Comparison of ENCODE assay signal across 18 cellular contexts in the genomic region with DNA sequence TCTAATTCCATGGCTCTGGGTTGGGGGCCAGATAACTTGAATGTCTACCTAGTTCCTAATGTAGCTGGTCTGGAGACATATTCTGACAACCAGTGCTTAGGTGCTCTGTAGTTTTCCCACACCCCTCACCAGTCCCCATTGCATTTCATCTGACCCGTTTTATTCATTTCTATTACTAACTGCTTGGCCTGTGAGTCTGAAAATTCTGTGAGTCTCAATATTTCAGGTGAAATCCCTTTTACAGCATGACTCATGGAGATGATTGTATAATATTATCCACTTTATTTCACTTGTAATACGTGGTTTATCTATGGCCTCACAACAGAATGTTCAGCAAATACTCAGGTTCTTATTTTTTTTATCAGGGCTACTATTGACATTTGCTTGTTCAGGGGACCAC.
DNase-seq lines count a peak whose midpoint lies in the region; ATAC-seq and TF ChIP-seq lines count a peak whose summit lies in the region.
"Had no signal": no experiment of that assay in that cellular context is flagged by ENCODE, and none has a peak within 500 bp of the region (broad histone marks: within the 10 kb centered on the region; RNA-seq: fewer than 3 reads in every experiment).

No MANE protein-coding gene starts in this region.

- H3K14ac ChIP-seq in IMR-90 (replicated peaks; ENCODE audit: low read depth, low read length): no peak overlapping the region

- H3K9me3 Mint-ChIP-seq in activated T-helper 17 cell treated with anti-CD3 and anti-CD28 coated beads, Interleukin-2, amount 50 U/mL, for 72 hours: peaks cover 3% of the 10 kb centered on the region
- peaks cover 1% of the 10 kb centered on the region for H3K9me3 Mint-ChIP-seq in Caco-2 (ENCODE audit: unreplicated experiment)
- H3K9me3 Mint-ChIP-seq: effector memory CD8-positive, alpha-beta T cell; stimulated activated memory B cell treated with anti-CD40 and anti-IgM and Interleukin-4, amounts not matched to agents 10 μg/mL and 1 μg/mL and 100 μg/mL, for 72 hours; T-helper 1 cell treated with Interleukin-12 subunit alpha and Interleukin-12 subunit beta and Interleukin-4 antibody, amounts not matched to agents 30 μg/mL and 1 μg/mL, for 36 hours had no signal

- BruUV-seq in IMR-90 (replicated peaks; lab: Mats Ljungman, UMichigan) (no TSS peak), Caco-2 (replicated peaks; lab: Mats Ljungman, UMichigan) (no TSS peak)

- no peak overlapping the region for H3K27ac ChIP-seq in IMR-90 (ENCODE audit: insufficient read depth, low read length)
- H3K27ac ChIP-seq in foreskin keratinocyte: peak overlapping the region; percentile 96
- H3K27ac ChIP-seq: WERI-Rb-1 had no signal

- no peak overlapping the region for H2AK9ac ChIP-seq in IMR-90 (replicated peaks; ENCODE audit: low read depth, low read length, poor library complexity)

- no peaks in the 10 kb centered on the region for H3K27me3 Mint-ChIP-seq in activated T-helper 17 cell treated with anti-CD3 and anti-CD28 coated beads, Interleukin-2, amount 50 U/mL, for 72 hours
- H3K27me3 Mint-ChIP-seq in Caco-2 (ENCODE audit: insufficient read depth, unreplicated experiment): no peaks in the 10 kb centered on the region
- H3K27me3 Mint-ChIP-seq: IgD-negative memory B cell; stimulated activated memory B cell treated with anti-CD40 and anti-IgM and Interleukin-4, amounts not matched to agents 10 μg/mL and 1 μg/mL and 100 μg/mL, for 72 hours had no signal

- H3K36me3 ChIP-seq in IMR-90 (ENCODE audit: control insufficient read depth, insufficient read depth, low read length) (no peaks in the 10 kb centered on the region), Caco-2 (ENCODE audit: control insufficient read depth, insufficient read depth, low read length) (no peaks in the 10 kb centered on the region)
- H3K36me3 ChIP-seq: WERI-Rb-1 had no signal

- no peaks in the 10 kb centered on the region for H3K79me1 ChIP-seq in IMR-90 (ENCODE audit: low read depth in 1 of 2, low read length in 2 of 2)

- POLR2A ChIA-PET in IMR-90 (lab: Charles Lee; ENCODE audit: unreplicated experiment) (no interaction called here), Caco-2 (lab: Charles Lee) (no interaction called here)

- no peak overlapping the region for H3K4me2 ChIP-seq in IMR-90 (ENCODE audit: low read depth, low read length)

- H3K27ac Mint-ChIP-seq in activated T-helper 17 cell treated with anti-CD3 and anti-CD28 coated beads, Interleukin-2, amount 50 U/mL, for 72 hours: no peak overlapping the region
- no peak overlapping the region for H3K27ac Mint-ChIP-seq in Caco-2 (ENCODE audit: unreplicated experiment)
- H3K27ac Mint-ChIP-seq: effector memory CD8-positive, alpha-beta T cell; IgD-negative memory B cell; stimulated activated memory B cell treated with anti-CD40 and anti-IgM and Interleukin-4, amounts not matched to agents 10 μg/mL and 1 μg/mL and 100 μg/mL, for 72 hours; T-helper 1 cell treated with Interleukin-12 subunit alpha and Interleukin-12 subunit beta and Interleukin-4 antibody, amounts not matched to agents 30 μg/mL and 1 μg/mL, for 36 hours had no signal

- no peaks in the 10 kb centered on the region for H3K36me3 Mint-ChIP-seq in activated T-helper 17 cell treated with anti-CD3 and anti-CD28 coated beads, Interleukin-2, amount 50 U/mL, for 72 hours (ENCODE audit: low read depth)
- H3K36me3 Mint-ChIP-seq in Caco-2 (ENCODE audit: insufficient read depth, unreplicated experiment): peaks cover 12% of the 10 kb centered on the region
- H3K36me3 Mint-ChIP-seq: IgD-negative memory B cell; stimulated activated memory B cell treated with anti-CD40 and anti-IgM and Interleukin-4, amounts not matched to agents 10 μg/mL and 1 μg/mL and 100 μg/mL, for 72 hours had no signal

- no peak for TF ChIP-seq POLR2A in IMR-90 (IDR thresholded peaks at IDR 0.05; ENCODE audit: low read depth, low read length)

- no peak overlapping the region for H3K9ac ChIP-seq in IMR-90 (ENCODE audit: low read depth, low read length)

- no peak for TF ChIP-seq CTCF in IMR-90 (conservative IDR thresholded peaks at IDR 0.05; ENCODE audit: low read depth, low read length)
- TF ChIP-seq CTCF in foreskin keratinocyte (conservative IDR thresholded peaks at IDR 0.05): no peak
- no peak for TF ChIP-seq CTCF in Caco-2 (IDR thresholded peaks at IDR 0.05; ENCODE audit: insufficient read depth in 1 of 2, low read depth in 1 of 2, low read length in 1 of 2, severe bottlenecking in 1 of 2, unreplicated experiment in 1 of 2)

- no peak overlapping the region for H4K5ac ChIP-seq in IMR-90 (ENCODE audit: low read depth, low read length)

- WGBS in IMR-90 (ENCODE audit: extremely low coverage in 2 of 2, insufficient read length in 1 of 2), 2 experiments: no CpG with 5 or more reads among the region's 2 CpGs

- H3K4me3 ChIP-seq in IMR-90 (ENCODE audit: insufficient read depth, low read depth, low read length): no peak overlapping the region
- no peak overlapping the region for H3K4me3 ChIP-seq in Caco-2 (ENCODE audit: low read depth, low read length)

- H2BK120ac ChIP-seq in IMR-90 (ENCODE audit: low read depth, low read length): peak overlapping the region; percentile 52; the same call in 1 of the 2 replicates

- dilution Hi-C loops in IMR-90 (cut with HindIII; ENCODE audit: low sequenced_read_pairs, unreplicated experiment): no loop called here

- peak overlapping the region; percentile 34; the same call in 1 of the 2 replicates for H3K18ac ChIP-seq in IMR-90 (ENCODE audit: low read depth, low read length)

- CTCF ChIA-PET in IMR-90 (lab: Yijun Ruan, JAX) (no interaction called here), Caco-2 (lab: Charles Lee) (no interaction called here)

- H2AK5ac ChIP-seq in IMR-90 (ENCODE audit: low read depth, low read length): no peak overlapping the region

- H3K56ac ChIP-seq in IMR-90 (ENCODE audit: extremely low read depth, insufficient read depth, low read length): no peak overlapping the region

- H2BK20ac ChIP-seq in IMR-90 (ENCODE audit: low read depth, low read length): no peak overlapping the region

- H3K27me3 ChIP-seq in IMR-90 (ENCODE audit: control insufficient read depth, insufficient read depth, low read length) (no peaks in the 10 kb centered on the region), foreskin keratinocyte (no peaks in the 10 kb centered on the region), Caco-2 (replicated peaks; ENCODE audit: control insufficient read depth, insufficient read depth, low read length) (no peaks in the 10 kb centered on the region)

- no peak overlapping the region for H3K4me3 Mint-ChIP-seq in activated T-helper 17 cell treated with anti-CD3 and anti-CD28 coated beads, Interleukin-2, amount 50 U/mL, for 72 hours
- no peak overlapping the region for H3K4me3 Mint-ChIP-seq in Caco-2 (ENCODE audit: unreplicated experiment)
- H3K4me3 Mint-ChIP-seq: effector memory CD8-positive, alpha-beta T cell; IgD-negative memory B cell; stimulated activated memory B cell treated with anti-CD40 and anti-IgM and Interleukin-4, amounts not matched to agents 10 μg/mL and 1 μg/mL and 100 μg/mL, for 72 hours; T-helper 1 cell treated with Interleukin-12 subunit alpha and Interleukin-12 subunit beta and Interleukin-4 antibody, amounts not matched to agents 30 μg/mL and 1 μg/mL, for 36 hours had no signal

- H3K9me3 ChIP-seq in IMR-90 (ENCODE audit: control insufficient read depth, insufficient read depth, low read length) (no peaks in the 10 kb centered on the region), Caco-2 (no peaks in the 10 kb centered on the region)

- no peak for TF ChIP-seq RAD21 in IMR-90 (IDR thresholded peaks at IDR 0.05; ENCODE audit: low read length)

- H4K20me1 ChIP-seq in IMR-90 (ENCODE audit: insufficient read depth, low read length): no peaks in the 10 kb centered on the region

- H2AFZ ChIP-seq in IMR-90 (replicated peaks; ENCODE audit: low read length, poor library complexity): no peak overlapping the region

- no peak overlapping the region for H3K23ac ChIP-seq in IMR-90 (ENCODE audit: low read depth, low read length)

- no peak overlapping the region for H4K91ac ChIP-seq in IMR-90 (ENCODE audit: insufficient read depth, low read depth, low read length)

- ATAC-seq in IMR-90 (ENCODE audit: low read depth) (no peak), foreskin keratinocyte (peak; percentile 73), GM19035 (IDR thresholded peaks at IDR 0.05; ENCODE audit: unreplicated experiment) (no peak), HG03139 (IDR thresholded peaks at IDR 0.05; ENCODE audit: unreplicated experiment) (no peak)
- peak; percentile 65 for ATAC-seq in activated T-helper 17 cell treated with anti-CD3 and anti-CD28 coated beads, Interleukin-2, amount 50 U/mL, for 72 hours (replicated peaks)
- peak; percentile 77 for ATAC-seq in stimulated activated naive CD8-positive, alpha-beta T cell treated with anti-CD3 and anti-CD28 coated beads, Interleukin-15, Interleukin-2, amounts not matched to agents 100 U/mL and 50 U/mL, for 24 hours
- ATAC-seq: effector memory CD8-positive, alpha-beta T cell; Right ventricle myocardium inferior; stimulated activated memory B cell treated with anti-CD40 and anti-IgM and Interleukin-4, amounts not matched to agents 10 μg/mL and 1 μg/mL and 100 μg/mL, for 72 hours had no signal

- DNase-seq in IMR-90 (peak; percentile 33), foreskin keratinocyte (peak; percentile 66 to 83), Caco-2 (no peak)
- no peak for DNase-seq in stimulated activated naive CD8-positive, alpha-beta T cell treated with anti-CD3 and anti-CD28 coated beads, Interleukin-15, Interleukin-2, amounts not matched to agents 100 U/mL and 50 U/mL, for 24 hours
- DNase-seq: AML-193; amniotic stem cell; effector memory CD8-positive, alpha-beta T cell; NCI-H1694 treated with DMSO at 0.1 percent for 48 hours; NCI-H345; stimulated activated CD4-positive, alpha-beta T cell treated with anti-CD3 and anti-CD28 coated beads, Interleukin-15, amount 100 ng/mL, for 24 hours; WERI-Rb-1 had no signal

- H2BK5ac ChIP-seq in IMR-90 (ENCODE audit: low read depth, low read length, poor library complexity, severe bottlenecking): no peak overlapping the region

- intact Hi-C loops in IMR-90 (cut with micrococcal nuclease): no loop called here
- intact Hi-C loops in Caco-2 (cut with micrococcal nuclease; ENCODE audit: unreplicated experiment): loop anchor here (5.0 kb wide), 1 partner anchor 126 kb away; no protein-coding TSS in a partner anchor

- H3K9me1 ChIP-seq in IMR-90 (ENCODE audit: insufficient read depth, low read length): no peaks in the 10 kb centered on the region; the same call in 1 of the 2 replicates

- peaks cover 11% of the 10 kb centered on the region for H3K4me1 ChIP-seq in IMR-90 (ENCODE audit: control insufficient read depth, insufficient read depth, low read length)
- peaks cover 55% of the 10 kb centered on the region for H3K4me1 ChIP-seq in foreskin keratinocyte
- peaks cover 64% of the 10 kb centered on the region for H3K4me1 ChIP-seq in Caco-2

- H3K4me1 Mint-ChIP-seq in activated T-helper 17 cell treated with anti-CD3 and anti-CD28 coated beads, Interleukin-2, amount 50 U/mL, for 72 hours: no peaks in the 10 kb centered on the region
- peaks cover 36% of the 10 kb centered on the region for H3K4me1 Mint-ChIP-seq in Caco-2 (ENCODE audit: low read depth, unreplicated experiment)
- H3K4me1 Mint-ChIP-seq: IgD-negative memory B cell; stimulated activated memory B cell treated with anti-CD40 and anti-IgM and Interleukin-4, amounts not matched to agents 10 μg/mL and 1 μg/mL and 100 μg/mL, for 72 hours had no signal

- no peak overlapping the region for H2BK15ac ChIP-seq in IMR-90 (ENCODE audit: low read depth, low read length)

- H4K8ac ChIP-seq in IMR-90 (ENCODE audit: low read depth in 2 of 2, low read length in 2 of 2): 0 out of 4 replicates have a peak overlapping the region, but pooled peaks of 1 of the 2 experiments have one; percentile 9

- no peak overlapping the region for H3K4ac ChIP-seq in IMR-90 (ENCODE audit: low read depth, low read length)

- in situ Hi-C loops in IMR-90 (cut with MboI; ENCODE audit: low sequenced_read_pairs): no loop called here

Comparison
In these comparisons a context has a peak if more than half of its experiments do, and no peak if none do; other contexts are left out.
1. ATAC-seq: peak in activated T-helper 17 cell treated with anti-CD3 and anti-CD28 coated beads, Interleukin-2, amount 50 U/mL, for 72 hours (single experiment), foreskin keratinocyte (single experiment) and stimulated activated naive CD8-positive, alpha-beta T cell treated with anti-CD3 and anti-CD28 coated beads, Interleukin-15, Interleukin-2, amounts not matched to agents 100 U/mL and 50 U/mL, for 24 hours (single experiment); none in IMR-90 (single experiment), GM19035 (single experiment) and HG03139 (single experiment).
2. DNase-seq: peak in IMR-90 (single experiment) and foreskin keratinocyte (2 of 2); none in stimulated activated naive CD8-positive, alpha-beta T cell treated with anti-CD3 and anti-CD28 coated beads, Interleukin-15, Interleukin-2, amounts not matched to agents 100 U/mL and 50 U/mL, for 24 hours (single experiment) and Caco-2 (0 of 2).